Comparison of ENCODE assay signal across 9 cellular contexts in genomic region chr6:36838896-36839818, GRCh38. TPM values are rescaled to one million over a fixed set of nuclear protein-coding genes. Genes with fewer than 3 reads are reported as not detected.
DNase-seq lines count a peak whose midpoint lies in the region; ATAC-seq and TF ChIP-seq lines count a peak whose summit lies in the region.
"Had no signal": no experiment of that assay in that cellular context is flagged by ENCODE, and none has a peak within 500 bp of the region (broad histone marks: within the 10 kb centered on the region; RNA-seq: fewer than 3 reads in every experiment).

TSS of gene CPNE5 (minus strand) at chr6:36839444. CDS start at chr6:36839377, 67 bp downstream.

- DNase-seq in GM23248 (peak; percentile 40), SK-N-SH (peak; percentile 82), fibroblast of lung (ENCODE audit: low read depth in 2 of 2) (no peak), trophoblast cell (no peak), mesenteric fat pad (ENCODE audit: low spot score) (no peak)
- DNase-seq in activated CD8-positive, alpha-beta memory T cell treated with anti-CD3 and anti-CD28 coated beads, Interleukin-2, amount 50 U/mL, for 48 hours = no peak

- no peaks in the 10 kb centered on the region for H3K27me3 ChIP-seq in GM23248 (replicated peaks; ENCODE audit: insufficient read depth)
- peaks cover 12% of the 10 kb centered on the region for H3K27me3 ChIP-seq in SK-N-SH (ENCODE audit: insufficient read depth)
- peaks cover 22% of the 10 kb centered on the region for H3K27me3 ChIP-seq in fibroblast of lung (ENCODE audit: control insufficient read depth, insufficient read depth, low read length)
- peaks cover 35% of the 10 kb centered on the region for H3K27me3 ChIP-seq in trophoblast cell (ENCODE audit: insufficient read depth, low read length)

- H3K36me3 ChIP-seq in GM23248 (ENCODE audit: low read depth) = no peaks in the 10 kb centered on the region
- no peaks in the 10 kb centered on the region for H3K36me3 ChIP-seq in SK-N-SH (replicated peaks in 1 of 2; ENCODE audit: control insufficient read depth in 1 of 2, insufficient read depth in 2 of 2, low read length in 1 of 2)
- H3K36me3 ChIP-seq in fibroblast of lung (ENCODE audit: control insufficient read depth, insufficient read depth, low read length) = no peaks in the 10 kb centered on the region
- no peaks in the 10 kb centered on the region for H3K36me3 ChIP-seq in trophoblast cell (ENCODE audit: control insufficient read depth in 1 of 2, insufficient read depth in 2 of 2, low read length in 2 of 2)

- in situ Hi-C loops in GM23248 (cut with MboI) = no loop called here

- H2AFZ ChIP-seq in GM23248 (peak within 1 kb of the TSS; percentile 56), SK-N-SH (ENCODE audit: low read depth) (peak within 1 kb of the TSS; percentile 70; the same call in 1 of the 2 replicates), fibroblast of lung (ENCODE audit: low read length) (no peak within 1 kb of the TSS), trophoblast cell (ENCODE audit: insufficient read depth, low read length, poor library complexity) (no peak within 1 kb of the TSS)

- CTCF ChIA-PET in SK-N-SH (lab: Yijun Ruan, JAX) = interaction anchor here (1.4 to 2.5 kb wide), 2 partner anchors 12 to 371 kb away, joined by 3 to 10 read pairs; no protein-coding TSS in a partner anchor

- TF ChIP-seq CTCF in SK-N-SH (IDR thresholded peaks at IDR 0.05) (no peak), fibroblast of lung (conservative IDR thresholded peaks at IDR 0.05 in 1 of 2, IDR thresholded peaks at IDR 0.05 in 1 of 2; ENCODE audit: low read depth in 1 of 2, low read length in 2 of 2) (no peak)

- H3K23ac ChIP-seq in trophoblast cell (ENCODE audit: low read length) = no peak within 1 kb of the TSS

- no peak within 1 kb of the TSS for H2BK5ac ChIP-seq in trophoblast cell (ENCODE audit: low read depth, low read length, poor library complexity)

- H3K9me2 ChIP-seq in GM23248 (ENCODE audit: insufficient read depth) (no peaks in the 10 kb centered on the region), SK-N-SH (no peaks in the 10 kb centered on the region)

- H3K9me3 ChIP-seq in GM23248 (ENCODE audit: low read depth) (no peaks in the 10 kb centered on the region), SK-N-SH (no peaks in the 10 kb centered on the region), fibroblast of lung (ENCODE audit: control insufficient read depth, insufficient read depth, low read depth, low read length) (no peaks in the 10 kb centered on the region), trophoblast cell (ENCODE audit: insufficient read depth, low read depth, low read length) (peaks cover 6% of the 10 kb centered on the region)

- no peak within 1 kb of the TSS for H4K91ac ChIP-seq in trophoblast cell (ENCODE audit: low read depth, low read length)

- no peak within 1 kb of the TSS for H3K27ac ChIP-seq in GM23248
- H3K27ac ChIP-seq in SK-N-SH (ENCODE audit: low read depth in 2 of 2, low read length in 1 of 2) = no peak within 1 kb of the TSS
- H3K27ac ChIP-seq in fibroblast of lung (ENCODE audit: insufficient read depth, low read length) = no peak within 1 kb of the TSS
- H3K27ac ChIP-seq in trophoblast cell (ENCODE audit: low read depth, low read length) = no peak within 1 kb of the TSS

- POLR2A ChIA-PET in SK-N-SH (lab: Yijun Ruan, JAX) = no interaction called here

- ATAC-seq in GM18502 (IDR thresholded peaks at IDR 0.05; ENCODE audit: poor library complexity, unreplicated experiment) = no peak
- ATAC-seq in GM19397 (IDR thresholded peaks at IDR 0.05; ENCODE audit: unreplicated experiment) = no peak

- H4K20me1 ChIP-seq in GM23248 (ENCODE audit: insufficient read depth) (no peaks in the 10 kb centered on the region), SK-N-SH (ENCODE audit: insufficient read depth) (no peaks in the 10 kb centered on the region), fibroblast of lung (ENCODE audit: control insufficient read depth, extremely low read depth, insufficient read depth, low read length) (no peaks in the 10 kb centered on the region)

- no peak within 1 kb of the TSS for H2BK120ac ChIP-seq in trophoblast cell (ENCODE audit: insufficient read depth, low read length, poor library complexity)

- H3K9ac ChIP-seq in GM23248 (peak within 1 kb of the TSS; percentile 53), SK-N-SH (no peak within 1 kb of the TSS; the same call in 1 of the 2 replicates), fibroblast of lung (ENCODE audit: insufficient read depth, low read length) (no peak within 1 kb of the TSS), trophoblast cell (ENCODE audit: low read length) (no peak within 1 kb of the TSS)

- H3K4me2 ChIP-seq in GM23248 (ENCODE audit: unreplicated experiment) (peak within 1 kb of the TSS; percentile 71), SK-N-SH (peak within 1 kb of the TSS; percentile 84), fibroblast of lung (ENCODE audit: extremely low read depth, insufficient read depth, low read length) (peak within 1 kb of the TSS; percentile 77), trophoblast cell (ENCODE audit: low read length) (peak within 1 kb of the TSS; percentile 61)

- H3K4me1 ChIP-seq in GM23248 (ENCODE audit: insufficient read depth) (no peaks in the 10 kb centered on the region), SK-N-SH (ENCODE audit: control insufficient read depth in 1 of 2, insufficient read depth in 2 of 2, low read depth in 1 of 2, low read length in 1 of 2) (peaks cover 0 to 10% of the 10 kb centered on the region in 2 experiments; a peak in 1 of 4 replicates), fibroblast of lung (ENCODE audit: control insufficient read depth, extremely low read depth, insufficient read depth, low read length) (peaks cover 8% of the 10 kb centered on the region), trophoblast cell (ENCODE audit: control insufficient read depth in 1 of 2, insufficient read depth in 2 of 2, low read length in 2 of 2) (peaks cover 19 to 23% of the 10 kb centered on the region in 2 experiments)

- peaks cover 6% of the 10 kb centered on the region; the same call in 1 of the 2 replicates for H3F3A ChIP-seq in GM23248 (ENCODE audit: insufficient read depth)
- peaks cover 4% of the 10 kb centered on the region for H3F3A ChIP-seq in SK-N-SH (replicated peaks; ENCODE audit: insufficient read depth)

- no peak within 1 kb of the TSS for H2BK12ac ChIP-seq in trophoblast cell (ENCODE audit: low read length)

- TF ChIP-seq EP300 in SK-N-SH (IDR thresholded peaks at IDR 0.05; ENCODE audit: borderline replicate concordance in 1 of 2, low read depth in 1 of 2, low read length in 1 of 2) = no peak

- H3K79me2 ChIP-seq in GM23248 (ENCODE audit: insufficient read depth) (no peaks in the 10 kb centered on the region), SK-N-SH (ENCODE audit: insufficient read depth) (no peaks in the 10 kb centered on the region), fibroblast of lung (ENCODE audit: control insufficient read depth, insufficient read depth, low read length) (no peaks in the 10 kb centered on the region), trophoblast cell (ENCODE audit: control insufficient read depth, insufficient read depth, low read length, poor library complexity) (no peaks in the 10 kb centered on the region)

- TF ChIP-seq RAD21 in SK-N-SH (IDR thresholded peaks at IDR 0.05; ENCODE audit: low read length) = no peak

- H3K79me1 ChIP-seq in trophoblast cell (ENCODE audit: low read length) = no peaks in the 10 kb centered on the region

- H3K14ac ChIP-seq in trophoblast cell (ENCODE audit: low read length) = no peak within 1 kb of the TSS

- H3K4me3 ChIP-seq in GM23248 = peak within 1 kb of the TSS; percentile 62
- H3K4me3 ChIP-seq in SK-N-SH (ENCODE audit: low read depth in 2 of 2, low read length in 1 of 2) = peak within 1 kb of the TSS; percentile 55 to 62
- peak within 1 kb of the TSS; percentile 33 to 48 (median 35) for H3K4me3 ChIP-seq in fibroblast of lung (replicated peaks in 1 of 4; ENCODE audit: control extremely low read depth in 1 of 4, insufficient read depth in 1 of 4, low read depth in 3 of 4, low read length in 4 of 4)
- H3K4me3 ChIP-seq in trophoblast cell (ENCODE audit: low read depth, low read length) = peak within 1 kb of the TSS; percentile 57

- H4K12ac ChIP-seq in trophoblast cell (ENCODE audit: low read depth, low read length) = peak within 1 kb of the TSS; percentile 16

- no peak within 1 kb of the TSS for H4K8ac ChIP-seq in trophoblast cell (ENCODE audit: low read depth, low read length)

- WGBS in GM23248 (ENCODE audit: low coverage in 1 of 2, low lambda C conversion rate in 2 of 2, missing lambda C conversion rate in 2 of 2), 2 experiments = 26 to 49% methylated on average over 27 to 63 of the region's 63 CpGs
- WGBS in SK-N-SH (ENCODE audit: low lambda C conversion rate) = 9% methylated on average over 35 of the region's 63 CpGs
- no CpG with 5 or more reads among the region's 63 CpGs for WGBS in trophoblast cell (ENCODE audit: extremely low coverage, insufficient coverage, insufficient read length)

- H3K4ac ChIP-seq in trophoblast cell (ENCODE audit: low read depth, low read length) = no peak within 1 kb of the TSS

- no peak within 1 kb of the TSS for H2AK5ac ChIP-seq in trophoblast cell (ENCODE audit: low read length)

- H3K18ac ChIP-seq in trophoblast cell (ENCODE audit: low read length) = peak within 1 kb of the TSS; percentile 44

TF ChIP-seq in SK-N-SH, 30 proteins besides CTCF, POLR2A, EP300 and RAD21 (continues in another document):
- TF ChIP-seq SMC3 (IDR thresholded peaks at IDR 0.05; ENCODE audit: low read depth, low read length) (no peak), RCOR1 (IDR thresholded peaks at IDR 0.05; ENCODE audit: low read length) (no peak), EZH2phosphoT487 (IDR thresholded peaks at IDR 0.05; ENCODE audit: borderline replicate concordance, low read depth) (no peak)

RNA-seq across cellular contexts. Expression of gene CPNE5, which starts in this region (rescaled TPM):
- total RNA-seq in GM23248 (2014; rRNA removed; shearing (Covaris generic)) = 0.63 TPM in 1 of 2 replicates, not detected in the other
- polyA plus RNA-seq in GM23248 (2016; fragmentation: Nextera tagmentation; extraction: Ambion mirVana) (0.14 and 0.23 TPM in 2 replicates), SK-N-SH (2012; rRNA removed) (0.30 and 0.47 TPM in 2 replicates), fibroblast of lung (0.02 TPM in 2 replicates)
- 0.21 and 0.25 TPM in 2 replicates for polyA plus RNA-seq in SK-N-SH (2012; cell fraction: cytosol; rRNA removed)
- 0.47 and 0.54 TPM in 2 replicates for polyA plus RNA-seq in SK-N-SH (2012; cell fraction: nucleus; rRNA removed)
- total RNA-seq in fibroblast of lung (0.26 TPM in 1 of 2 replicates, not detected in the other), mesenteric fat pad (2.8 TPM)
- polyA plus RNA-seq in fibroblast of lung (2012) = 0.06 TPM in 1 of 2 replicates, not detected in the other
- polyA minus RNA-seq in fibroblast of lung (ENCODE audit: low replicate concordance) = 1.2 TPM in 1 of 2 replicates, not detected in the other
- polyA plus RNA-seq in trophoblast cell (2013) = 1.1 and 1.2 TPM in 2 replicates
- total RNA-seq: RPMI7951 had no signal

Comparison
In these comparisons a context has a peak if more than half of its experiments do, and no peak if none do; other contexts are left out.
1. Peak in DNase-seq, H3K4me3 ChIP-seq, H3K9ac ChIP-seq and H3K4me2 ChIP-seq in GM23248; RNA of the gene not detected or under 1 TPM.
2. Peak in DNase-seq, H3K4me3 ChIP-seq and H3K4me2 ChIP-seq in SK-N-SH; RNA of the gene not detected or under 1 TPM.
3. H2AFZ ChIP-seq: peak in GM23248 (single experiment) and SK-N-SH (single experiment); none in fibroblast of lung (single experiment) and trophoblast cell (single experiment).
4. Peak in every context shown above with its lines, with median percentiles within 50 percentile points of each other: H3K4me2 ChIP-seq and H3K4me3 ChIP-seq.